1 cellular context compared by ENCODE assay signal in the genomic region with DNA sequence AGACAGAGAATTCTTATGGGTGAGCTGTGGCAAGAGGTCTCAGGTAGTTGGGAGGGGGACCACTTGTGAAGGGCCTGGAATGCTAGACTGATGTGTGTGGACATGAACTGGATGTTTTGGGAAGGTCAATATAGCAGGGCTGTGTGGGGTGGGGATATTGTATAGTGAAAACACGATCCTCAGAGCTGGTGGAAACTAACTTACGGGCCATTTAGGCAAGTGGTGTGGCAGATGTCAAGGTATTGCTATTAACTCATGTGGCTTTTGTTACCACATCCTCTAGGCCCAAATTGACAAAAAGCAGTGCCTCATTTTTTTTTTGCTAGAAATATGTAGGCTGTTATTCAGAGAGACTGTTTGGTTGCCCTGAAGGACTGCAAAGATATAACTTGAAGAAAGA.
TF ChIP-seq lines count a peak whose summit lies in the region.

No MANE protein-coding gene starts in this region.

TF ChIP-seq in GM23338, 12 proteins besides CTCF, POLR2A, EP300 and RAD21 (continued from another document):
- TF ChIP-seq, protein P1, sequence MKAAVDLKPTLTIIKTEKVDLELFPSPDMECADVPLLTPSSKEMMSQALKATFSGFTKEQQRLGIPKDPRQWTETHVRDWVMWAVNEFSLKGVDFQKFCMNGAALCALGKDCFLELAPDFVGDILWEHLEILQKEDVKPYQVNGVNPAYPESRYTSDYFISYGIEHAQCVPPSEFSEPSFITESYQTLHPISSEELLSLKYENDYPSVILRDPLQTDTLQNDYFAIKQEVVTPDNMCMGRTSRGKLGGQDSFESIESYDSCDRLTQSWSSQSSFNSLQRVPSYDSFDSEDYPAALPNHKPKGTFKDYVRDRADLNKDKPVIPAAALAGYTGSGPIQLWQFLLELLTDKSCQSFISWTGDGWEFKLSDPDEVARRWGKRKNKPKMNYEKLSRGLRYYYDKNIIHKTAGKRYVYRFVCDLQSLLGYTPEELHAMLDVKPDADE (IDR thresholded peaks at IDR 0.05), result no peak
- TF ChIP-seq ZNF114 (CRISPR knock-in tag; IDR thresholded peaks at IDR 0.05), result no peak
- TF ChIP-seq ZNF331 (CRISPR knock-in tag; IDR thresholded peaks at IDR 0.05; ENCODE audit: low read depth), result no peak
- TF ChIP-seq EZH2 (IDR thresholded peaks at IDR 0.05; ENCODE audit: low read depth, unreplicated experiment), result no peak
- TF ChIP-seq, protein P2, sequence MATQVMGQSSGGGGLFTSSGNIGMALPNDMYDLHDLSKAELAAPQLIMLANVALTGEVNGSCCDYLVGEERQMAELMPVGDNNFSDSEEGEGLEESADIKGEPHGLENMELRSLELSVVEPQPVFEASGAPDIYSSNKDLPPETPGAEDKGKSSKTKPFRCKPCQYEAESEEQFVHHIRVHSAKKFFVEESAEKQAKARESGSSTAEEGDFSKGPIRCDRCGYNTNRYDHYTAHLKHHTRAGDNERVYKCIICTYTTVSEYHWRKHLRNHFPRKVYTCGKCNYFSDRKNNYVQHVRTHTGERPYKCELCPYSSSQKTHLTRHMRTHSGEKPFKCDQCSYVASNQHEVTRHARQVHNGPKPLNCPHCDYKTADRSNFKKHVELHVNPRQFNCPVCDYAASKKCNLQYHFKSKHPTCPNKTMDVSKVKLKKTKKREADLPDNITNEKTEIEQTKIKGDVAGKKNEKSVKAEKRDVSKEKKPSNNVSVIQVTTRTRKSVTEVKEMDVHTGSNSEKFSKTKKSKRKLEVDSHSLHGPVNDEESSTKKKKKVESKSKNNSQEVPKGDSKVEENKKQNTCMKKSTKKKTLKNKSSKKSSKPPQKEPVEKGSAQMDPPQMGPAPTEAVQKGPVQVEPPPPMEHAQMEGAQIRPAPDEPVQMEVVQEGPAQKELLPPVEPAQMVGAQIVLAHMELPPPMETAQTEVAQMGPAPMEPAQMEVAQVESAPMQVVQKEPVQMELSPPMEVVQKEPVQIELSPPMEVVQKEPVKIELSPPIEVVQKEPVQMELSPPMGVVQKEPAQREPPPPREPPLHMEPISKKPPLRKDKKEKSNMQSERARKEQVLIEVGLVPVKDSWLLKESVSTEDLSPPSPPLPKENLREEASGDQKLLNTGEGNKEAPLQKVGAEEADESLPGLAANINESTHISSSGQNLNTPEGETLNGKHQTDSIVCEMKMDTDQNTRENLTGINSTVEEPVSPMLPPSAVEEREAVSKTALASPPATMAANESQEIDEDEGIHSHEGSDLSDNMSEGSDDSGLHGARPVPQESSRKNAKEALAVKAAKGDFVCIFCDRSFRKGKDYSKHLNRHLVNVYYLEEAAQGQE (IDR thresholded peaks at IDR 0.05; ENCODE audit: unreplicated experiment), result no peak
- TF ChIP-seq POLR2AphosphoS5 (IDR thresholded peaks at IDR 0.05; ENCODE audit: low read depth), result no peak
- TF ChIP-seq CREB1 (CRISPR knock-in tag; IDR thresholded peaks at IDR 0.05; ENCODE audit: low read depth), result no peak
- TF ChIP-seq, protein P3, sequence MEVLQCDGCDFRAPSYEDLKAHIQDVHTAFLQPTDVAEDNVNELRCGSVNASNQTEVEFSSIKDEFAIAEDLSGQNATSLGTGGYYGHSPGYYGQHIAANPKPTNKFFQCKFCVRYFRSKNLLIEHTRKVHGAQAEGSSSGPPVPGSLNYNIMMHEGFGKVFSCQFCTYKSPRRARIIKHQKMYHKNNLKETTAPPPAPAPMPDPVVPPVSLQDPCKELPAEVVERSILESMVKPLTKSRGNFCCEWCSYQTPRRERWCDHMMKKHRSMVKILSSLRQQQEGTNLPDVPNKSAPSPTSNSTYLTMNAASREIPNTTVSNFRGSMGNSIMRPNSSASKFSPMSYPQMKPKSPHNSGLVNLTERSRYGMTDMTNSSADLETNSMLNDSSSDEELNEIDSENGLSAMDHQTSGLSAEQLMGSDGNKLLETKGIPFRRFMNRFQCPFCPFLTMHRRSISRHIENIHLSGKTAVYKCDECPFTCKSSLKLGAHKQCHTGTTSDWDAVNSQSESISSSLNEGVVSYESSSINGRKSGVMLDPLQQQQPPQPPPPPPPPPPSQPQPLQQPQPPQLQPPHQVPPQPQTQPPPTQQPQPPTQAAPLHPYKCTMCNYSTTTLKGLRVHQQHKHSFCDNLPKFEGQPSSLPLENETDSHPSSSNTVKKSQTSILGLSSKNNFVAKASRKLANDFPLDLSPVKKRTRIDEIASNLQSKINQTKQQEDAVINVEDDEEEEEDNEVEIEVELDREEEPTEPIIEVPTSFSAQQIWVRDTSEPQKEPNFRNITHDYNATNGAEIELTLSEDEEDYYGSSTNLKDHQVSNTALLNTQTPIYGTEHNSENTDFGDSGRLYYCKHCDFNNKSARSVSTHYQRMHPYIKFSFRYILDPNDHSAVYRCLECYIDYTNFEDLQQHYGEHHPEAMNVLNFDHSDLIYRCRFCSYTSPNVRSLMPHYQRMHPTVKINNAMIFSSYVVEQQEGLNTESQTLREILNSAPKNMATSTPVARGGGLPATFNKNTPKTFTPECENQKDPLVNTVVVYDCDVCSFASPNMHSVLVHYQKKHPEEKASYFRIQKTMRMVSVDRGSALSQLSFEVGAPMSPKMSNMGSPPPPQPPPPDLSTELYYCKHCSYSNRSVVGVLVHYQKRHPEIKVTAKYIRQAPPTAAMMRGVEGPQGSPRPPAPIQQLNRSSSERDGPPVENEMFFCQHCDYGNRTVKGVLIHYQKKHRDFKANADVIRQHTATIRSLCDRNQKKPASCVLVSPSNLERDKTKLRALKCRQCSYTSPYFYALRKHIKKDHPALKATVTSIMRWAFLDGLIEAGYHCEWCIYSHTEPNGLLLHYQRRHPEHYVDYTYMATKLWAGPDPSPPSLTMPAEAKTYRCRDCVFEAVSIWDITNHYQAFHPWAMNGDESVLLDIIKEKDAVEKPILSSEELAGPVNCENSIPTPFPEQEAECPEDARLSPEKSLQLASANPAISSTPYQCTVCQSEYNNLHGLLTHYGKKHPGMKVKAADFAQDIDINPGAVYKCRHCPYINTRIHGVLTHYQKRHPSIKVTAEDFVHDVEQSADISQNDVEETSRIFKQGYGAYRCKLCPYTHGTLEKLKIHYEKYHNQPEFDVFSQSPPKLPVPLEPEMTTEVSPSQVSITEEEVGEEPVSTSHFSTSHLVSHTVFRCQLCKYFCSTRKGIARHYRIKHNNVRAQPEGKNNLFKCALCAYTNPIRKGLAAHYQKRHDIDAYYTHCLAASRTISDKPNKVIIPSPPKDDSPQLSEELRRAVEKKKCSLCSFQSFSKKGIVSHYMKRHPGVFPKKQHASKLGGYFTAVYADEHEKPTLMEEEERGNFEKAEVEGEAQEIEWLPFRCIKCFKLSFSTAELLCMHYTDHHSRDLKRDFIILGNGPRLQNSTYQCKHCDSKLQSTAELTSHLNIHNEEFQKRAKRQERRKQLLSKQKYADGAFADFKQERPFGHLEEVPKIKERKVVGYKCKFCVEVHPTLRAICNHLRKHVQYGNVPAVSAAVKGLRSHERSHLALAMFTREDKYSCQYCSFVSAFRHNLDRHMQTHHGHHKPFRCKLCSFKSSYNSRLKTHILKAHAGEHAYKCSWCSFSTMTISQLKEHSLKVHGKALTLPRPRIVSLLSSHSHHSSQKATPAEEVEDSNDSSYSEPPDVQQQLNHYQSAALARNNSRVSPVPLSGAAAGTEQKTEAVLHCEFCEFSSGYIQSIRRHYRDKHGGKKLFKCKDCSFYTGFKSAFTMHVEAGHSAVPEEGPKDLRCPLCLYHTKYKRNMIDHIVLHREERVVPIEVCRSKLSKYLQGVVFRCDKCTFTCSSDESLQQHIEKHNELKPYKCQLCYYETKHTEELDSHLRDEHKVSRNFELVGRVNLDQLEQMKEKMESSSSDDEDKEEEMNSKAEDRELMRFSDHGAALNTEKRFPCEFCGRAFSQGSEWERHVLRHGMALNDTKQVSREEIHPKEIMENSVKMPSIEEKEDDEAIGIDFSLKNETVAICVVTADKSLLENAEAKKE (CRISPR knock-in tag; IDR thresholded peaks at IDR 0.05), result no peak
